In the genomic region with DNA sequence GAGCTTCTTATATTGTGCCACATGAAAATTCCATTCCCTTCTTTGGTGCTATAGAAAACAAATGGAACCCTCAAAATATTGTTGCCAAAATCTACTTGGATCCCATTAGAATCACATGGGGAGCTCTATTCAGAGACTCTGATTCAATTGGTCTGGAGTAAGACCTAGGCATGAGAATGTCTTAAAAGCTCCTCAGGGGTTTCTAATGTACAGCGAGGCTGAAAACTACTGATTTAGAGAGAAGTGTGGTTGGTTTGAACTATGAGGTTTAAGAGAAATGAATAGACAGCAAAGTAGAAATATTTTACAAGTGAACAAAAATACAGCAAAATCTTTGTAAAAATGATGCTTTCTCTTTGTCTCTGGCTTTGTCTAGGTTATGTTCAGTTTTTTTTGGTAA, we compare ENCODE assay signal across 20 cellular contexts.
DNase-seq lines count a peak whose midpoint lies in the region; ATAC-seq, FAIRE-seq and TF ChIP-seq lines count a peak whose summit lies in the region.
"Had no signal": no experiment of that assay in that cellular context is flagged by ENCODE, and none has a peak within 500 bp of the region (broad histone marks: within the 10 kb centered on the region; RNA-seq: fewer than 3 reads in every experiment).

No MANE protein-coding gene starts in this region.

- H4K20me1 ChIP-seq in GM12878 (ENCODE audit: control insufficient read depth, insufficient read depth) = no peaks in the 10 kb centered on the region
- H4K20me1 ChIP-seq: BLaER1 treated with 17β-estradiol and CSF1 and Interleukin-3, amounts not matched to agents 10 nM and 100 nM had no signal

- intact Hi-C loops in GM12878 (cut with micrococcal nuclease; ENCODE audit: unreplicated experiment) = loop anchor here (10.0 kb wide), 1 partner anchor 199 kb away; no protein-coding TSS in a partner anchor
- intact Hi-C loops in kidney (cut with DNase I) = no loop called here

- no peaks in the 10 kb centered on the region for H3K9me3 ChIP-seq in GM12878 (replicated peaks; ENCODE audit: control insufficient read depth, insufficient read depth, low read length)
- H3K9me3 ChIP-seq in kidney (ENCODE audit: control insufficient read depth in 1 of 2, low read length in 2 of 2) = no peaks in the 10 kb centered on the region
- H3K9me3 ChIP-seq: thoracic aorta had no signal

- H3K4me1 ChIP-seq in GM12878 (ENCODE audit: control insufficient read depth, insufficient read depth, low read length) (no peaks in the 10 kb centered on the region), kidney (ENCODE audit: control insufficient read depth in 1 of 2, insufficient read depth in 1 of 2, low read depth in 1 of 2, low read length in 2 of 2) (no peaks in the 10 kb centered on the region)
- H3K4me1 ChIP-seq: BLaER1 treated with 17β-estradiol and CSF1 and Interleukin-3, amounts not matched to agents 10 nM and 100 nM had no signal

- no peaks in the 10 kb centered on the region for H3K79me2 ChIP-seq in GM12878 (ENCODE audit: control insufficient read depth, insufficient read depth, low read length)

- H3K27ac ChIP-seq in GM12878 (ENCODE audit: control insufficient read depth, insufficient read depth) (no peak overlapping the region), kidney (ENCODE audit: low read depth in 2 of 2, low read length in 2 of 2) (no peak overlapping the region)
- H3K27ac ChIP-seq: BLaER1 treated with 17β-estradiol and CSF1 and Interleukin-3, amounts not matched to agents 10 nM and 100 nM; HL-60; thoracic aorta; VCaP had no signal

- FAIRE-seq in GM19239 (lab: Jason Lieb, UNC) = peak; percentile 57
- FAIRE-seq in GM12878 (lab: Jason Lieb, UNC) = no peak
- no peak for FAIRE-seq in kidney (lab: Jason Lieb, UNC)
- FAIRE-seq: endometrium had no signal

- no peak overlapping the region for H3K4me3 ChIP-seq in GM12878
- no peak overlapping the region for H3K4me3 ChIP-seq in kidney (ENCODE audit: low read length in 2 of 2)
- H3K4me3 ChIP-seq: BLaER1 treated with 17β-estradiol and CSF1 and Interleukin-3, amounts not matched to agents 10 nM and 100 nM; thoracic aorta had no signal

- ATAC-seq in HG02588 (IDR thresholded peaks at IDR 0.05; ENCODE audit: unreplicated experiment) = peak; percentile 72
- peak; percentile 64 for ATAC-seq in HG03108 (IDR thresholded peaks at IDR 0.05; ENCODE audit: unreplicated experiment)
- ATAC-seq in GM12878 = peak; percentile 53; the same call in 2 of the 3 replicates
- ATAC-seq in GM19328 (IDR thresholded peaks at IDR 0.05; ENCODE audit: unreplicated experiment) = no peak

- no peak for TF ChIP-seq EP300 in GM12878 (IDR thresholded peaks at IDR 0.05; ENCODE audit: borderline replicate concordance in 1 of 2, control insufficient read depth in 1 of 2, low read depth in 2 of 2, low read length in 2 of 2)

- in situ Hi-C loops in GM12878 (cut with MboI) = no loop called here

- H3K9ac ChIP-seq in GM12878 (ENCODE audit: control insufficient read depth, insufficient read depth, low read length) (no peak overlapping the region), kidney (ENCODE audit: low read length in 2 of 2) (no peak overlapping the region)
- H3K9ac ChIP-seq: BLaER1 treated with 17β-estradiol and CSF1 and Interleukin-3, amounts not matched to agents 10 nM and 100 nM had no signal

- POLR2A ChIA-PET in GM12878 (lab: Charles Lee) = interaction anchor here (0.6 kb wide), 1 partner anchor 18 kb away, joined by 3 read pairs; no protein-coding TSS in a partner anchor

- H3K4me2 ChIP-seq in GM12878 (ENCODE audit: control insufficient read depth, insufficient read depth) = no peak overlapping the region
- H3K4me2 ChIP-seq: BLaER1 treated with 17β-estradiol and CSF1 and Interleukin-3, amounts not matched to agents 10 nM and 100 nM had no signal

- CTCF ChIA-PET in GM12878 (lab: Yijun Ruan, JAX) = interaction anchor here (0.9 to 1.1 kb wide), 3 partner anchors 9 to 151 kb away, joined by 3 to 4 read pairs (median 3); no protein-coding TSS in a partner anchor

- H3K36me3 ChIP-seq in GM12878 (ENCODE audit: control insufficient read depth in 2 of 2, insufficient read depth in 2 of 2, low read length in 1 of 2) (no peaks in the 10 kb centered on the region), kidney (ENCODE audit: control insufficient read depth in 1 of 2, insufficient read depth in 2 of 2, low read length in 2 of 2) (no peaks in the 10 kb centered on the region)
- H3K36me3 ChIP-seq: BLaER1 treated with 17β-estradiol and CSF1 and Interleukin-3, amounts not matched to agents 10 nM and 100 nM; thoracic aorta had no signal

- H2AFZ ChIP-seq in GM12878 (ENCODE audit: control insufficient read depth, low read depth, low read length) = no peak overlapping the region

- SMC1A ChIA-PET in GM12878 (lab: Charles Lee; ENCODE audit: uncharacterized antibody, unreplicated experiment) = interaction anchor here (1.0 to 1.7 kb wide), 9 partner anchors 9 to 152 kb away, joined by 3 to 9 read pairs (median 5); no protein-coding TSS in a partner anchor

- no peak for TF ChIP-seq CTCF in GM12878 (IDR thresholded peaks at IDR 0.05 in 2 of 3, conservative IDR thresholded peaks at IDR 0.05 in 1 of 3; ENCODE audit: control insufficient read depth in 2 of 3, extremely low read depth in 1 of 3, insufficient read depth in 1 of 3, low read depth in 3 of 3, low read length in 3 of 3)
- no peak for TF ChIP-seq CTCF in GM20000 (IDR thresholded peaks at IDR 0.05; ENCODE audit: extremely low read depth, missing control alignments)
- TF ChIP-seq CTCF in kidney (IDR thresholded peaks at IDR 0.05; ENCODE audit: borderline replicate concordance, extremely low read depth, insufficient read depth) = no peak

- TF ChIP-seq POLR2A in GM12878 (IDR thresholded peaks at IDR 0.05; ENCODE audit: low read depth, low read length) = no peak

- no peak for TF ChIP-seq RAD21 in GM12878 (IDR thresholded peaks at IDR 0.05; ENCODE audit: insufficient read depth, low read depth, low read length)

- no peaks in the 10 kb centered on the region for H3K27me3 ChIP-seq in GM12878 (replicated peaks in 1 of 2; ENCODE audit: control insufficient read depth in 2 of 2, insufficient read depth in 2 of 2, low read length in 1 of 2)
- H3K27me3 ChIP-seq: BLaER1 treated with 17β-estradiol and CSF1 and Interleukin-3, amounts not matched to agents 10 nM and 100 nM had no signal

- BruUV-seq in GM12878 (replicated peaks; lab: Mats Ljungman, UMichigan) = no TSS peak

- DNase-seq in GM19239 (ENCODE audit: insufficient read length, low spot score) (no peak), GM12878 (ENCODE audit: low read depth, low spot score) (no peak), NCI-H2107 (lab: John Stamatoyannopoulos, UW) (no peak), GM20000 (ENCODE audit: low spot score) (no peak), kidney (no peak)
- DNase-seq: activated CD8-positive, alpha-beta memory T cell treated with anti-CD3 and anti-CD28 coated beads for 24 hours; H7; KBM-7; NCI-H1092 treated with DMSO at 0.1 percent for 48 hours; NCI-H774; stimulated activated CD4-positive, alpha-beta T cell treated with anti-CD3 and anti-CD28 coated beads, Interleukin-4, amount 100 ng/mL, for 1 hour; SW 1271 had no signal

- RAD21 ChIA-PET in GM12878 (lab: Charles Lee; ENCODE audit: unreplicated experiment) = interaction anchor here (1.1 to 1.7 kb wide), 4 partner anchors 9 to 31 kb away, joined by 3 to 7 read pairs (median 6); no protein-coding TSS in a partner anchor

- 0% methylated on average over 1 of the region's 1 CpG for WGBS in GM12878 (ENCODE audit: insufficient coverage, insufficient replicate concordance, low lambda C conversion rate, missing lambda C conversion rate)

TF ChIP-seq in GM12878, 131 proteins besides CTCF, POLR2A, EP300 and RAD21 (continues in another document):
- TF ChIP-seq, protein P1, sequence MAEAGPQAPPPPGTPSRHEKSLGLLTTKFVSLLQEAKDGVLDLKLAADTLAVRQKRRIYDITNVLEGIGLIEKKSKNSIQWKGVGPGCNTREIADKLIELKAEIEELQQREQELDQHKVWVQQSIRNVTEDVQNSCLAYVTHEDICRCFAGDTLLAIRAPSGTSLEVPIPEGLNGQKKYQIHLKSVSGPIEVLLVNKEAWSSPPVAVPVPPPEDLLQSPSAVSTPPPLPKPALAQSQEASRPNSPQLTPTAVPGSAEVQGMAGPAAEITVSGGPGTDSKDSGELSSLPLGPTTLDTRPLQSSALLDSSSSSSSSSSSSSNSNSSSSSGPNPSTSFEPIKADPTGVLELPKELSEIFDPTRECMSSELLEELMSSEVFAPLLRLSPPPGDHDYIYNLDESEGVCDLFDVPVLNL (IDR thresholded peaks at IDR 0.05; ENCODE audit: low read depth, low read length) = no peak
- TF ChIP-seq IRF4 (IDR thresholded peaks at IDR 0.05; ENCODE audit: low read depth, low read length) = no peak
- TF ChIP-seq, protein P2, sequence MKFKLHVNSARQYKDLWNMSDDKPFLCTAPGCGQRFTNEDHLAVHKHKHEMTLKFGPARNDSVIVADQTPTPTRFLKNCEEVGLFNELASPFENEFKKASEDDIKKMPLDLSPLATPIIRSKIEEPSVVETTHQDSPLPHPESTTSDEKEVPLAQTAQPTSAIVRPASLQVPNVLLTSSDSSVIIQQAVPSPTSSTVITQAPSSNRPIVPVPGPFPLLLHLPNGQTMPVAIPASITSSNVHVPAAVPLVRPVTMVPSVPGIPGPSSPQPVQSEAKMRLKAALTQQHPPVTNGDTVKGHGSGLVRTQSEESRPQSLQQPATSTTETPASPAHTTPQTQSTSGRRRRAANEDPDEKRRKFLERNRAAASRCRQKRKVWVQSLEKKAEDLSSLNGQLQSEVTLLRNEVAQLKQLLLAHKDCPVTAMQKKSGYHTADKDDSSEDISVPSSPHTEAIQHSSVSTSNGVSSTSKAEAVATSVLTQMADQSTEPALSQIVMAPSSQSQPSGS (IDR thresholded peaks at IDR 0.05; ENCODE audit: low read length) = no peak
